ENCODE assay signal across 29 cellular contexts in genomic region chr2:99187011-99187410, GRCh38. TPM values are rescaled to one million over a fixed set of nuclear protein-coding genes. Genes with fewer than 3 reads are reported as not detected.
"Had no signal": no experiment of that assay in that cellular context is flagged by ENCODE, and none has a peak within 500 bp of the region (broad histone marks: within the 10 kb centered on the region; RNA-seq: fewer than 3 reads in every experiment).

No MANE protein-coding gene starts in this region.

- H3K4me3 Mint-ChIP-seq: immature natural killer cell; naive B cell; stimulated activated naive B cell treated with anti-CD40 and anti-IgM and Interleukin-4, amounts not matched to agents 10 μg/mL and 1 μg/mL and 100 μg/mL, for 72 hours; stimulated activated naive CD8-positive, alpha-beta T cell treated with anti-CD3 and anti-CD28 coated beads, Interleukin-15, Interleukin-2, amounts not matched to agents 100 ng/mL and 50 ng/mL, for 24 hours had no signal

- H3K27me3 Mint-ChIP-seq: naive B cell; stimulated activated naive B cell treated with anti-CD40 and anti-IgM and Interleukin-4, amounts not matched to agents 10 μg/mL and 1 μg/mL and 100 μg/mL, for 72 hours; stimulated activated naive CD8-positive, alpha-beta T cell treated with anti-CD3 and anti-CD28 coated beads, Interleukin-15, Interleukin-2, amounts not matched to agents 100 ng/mL and 50 ng/mL, for 24 hours had no signal

- H3K4me3 ChIP-seq: coronary artery, esophagus squamous epithelium, lower lobe of right lung, ovary, psoas muscle, sigmoid colon, skin epidermis, thoracic aorta, tibial nerve, upper lobe of left lung, uterus had no signal

- DNase-seq: dermis blood vessel endothelial cell; effector memory CD4-positive, alpha-beta T cell; erythroblast; esophagus squamous epithelium; foreskin melanocyte; hypothalamus; immature natural killer cell; islet precursor cell; kidney glomerular epithelial cell; left ventricle myocardium superior; lower lobe of right lung; naive B cell; occipital lobe; ovary; posterior cingulate gyrus; psoas muscle; right cardiac atrium; sigmoid colon; stimulated activated CD4-positive, alpha-beta T cell treated with anti-CD3 and anti-CD28 coated beads, Interleukin-15, amount 100 ng/mL, for 24 hours; stimulated activated CD4-positive, alpha-beta T cell treated with anti-CD3 and anti-CD28 coated beads, Interleukin-2, amount 100 ng/mL, for 48 hours; stimulated activated naive B cell treated with anti-CD40 and anti-IgM and Interleukin-4, amounts not matched to agents 10 μg/mL and 1 μg/mL and 100 μg/mL, for 72 hours; upper lobe of left lung; uterus had no signal

- FAIRE-seq: endometrium had no signal

- H3K27ac ChIP-seq: coronary artery, esophagus squamous epithelium, lower lobe of right lung, ovary, psoas muscle, sigmoid colon, skin epidermis, thoracic aorta, tibial nerve, upper lobe of left lung, uterus had no signal

- ATAC-seq: left ventricle myocardium superior; lower lobe of right lung; psoas muscle; right cardiac atrium; stimulated activated naive B cell treated with anti-CD40 and anti-IgM and Interleukin-4, amounts not matched to agents 10 μg/mL and 1 μg/mL and 100 μg/mL, for 72 hours had no signal

- H3K9me3 Mint-ChIP-seq: immature natural killer cell, naive B cell had no signal

- H3K36me3 ChIP-seq: ovary had no signal

- H3K9me3 ChIP-seq: esophagus squamous epithelium, lower lobe of right lung, ovary, psoas muscle, sigmoid colon, thoracic aorta, tibial nerve, upper lobe of left lung, uterus had no signal

- H3K27me3 ChIP-seq: esophagus squamous epithelium, ovary, sigmoid colon, tibial nerve, upper lobe of left lung, uterus had no signal

- H3K27ac Mint-ChIP-seq: immature natural killer cell; stimulated activated naive B cell treated with anti-CD40 and anti-IgM and Interleukin-4, amounts not matched to agents 10 μg/mL and 1 μg/mL and 100 μg/mL, for 72 hours; stimulated activated naive CD8-positive, alpha-beta T cell treated with anti-CD3 and anti-CD28 coated beads, Interleukin-15, Interleukin-2, amounts not matched to agents 100 ng/mL and 50 ng/mL, for 24 hours had no signal

RNA-seq across cellular contexts. Expression of gene C2orf15, which starts 45.5 kb away (rescaled TPM):
- total RNA-seq: dermis blood vessel endothelial cell, psoas muscle, sigmoid colon had no signal
